In the genomic region with DNA sequence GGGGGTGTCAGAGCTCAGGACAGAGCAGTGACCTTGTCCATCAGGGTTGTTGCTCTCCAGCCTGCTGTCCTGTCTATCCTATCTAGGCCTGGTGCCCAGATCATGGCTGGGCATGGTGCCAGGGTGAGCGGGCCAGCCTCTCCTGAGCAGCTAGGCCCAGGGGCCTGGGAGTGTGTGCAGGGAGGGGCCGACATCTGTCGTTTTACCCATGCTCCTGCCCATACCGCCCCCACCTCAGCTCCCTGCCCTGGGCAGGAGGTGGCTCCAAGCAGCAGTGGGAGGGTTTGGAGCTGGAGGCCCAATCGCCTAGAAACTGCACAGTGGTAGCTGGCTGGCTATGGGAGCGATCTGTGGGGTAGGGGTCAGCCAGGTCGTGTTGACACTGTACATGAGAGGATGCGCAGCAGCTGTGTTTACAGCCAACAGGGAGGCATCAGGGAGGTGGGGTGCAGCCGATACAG, we compare ENCODE assay signal across 10 cellular contexts. TPM values are rescaled to one million over a fixed set of nuclear protein-coding genes. Genes with fewer than 3 reads are reported as not detected.
A peak's percentile ranks its signal among the peaks of the same experiment; 100 is the strongest.
DNase-seq lines count a peak whose midpoint lies in the region; ATAC-seq lines count a peak whose summit lies in the region.
"Had no signal": no experiment of that assay in that cellular context is flagged by ENCODE, and none has a peak within 500 bp of the region (broad histone marks: within the 10 kb centered on the region; RNA-seq: fewer than 3 reads in every experiment).

No MANE protein-coding gene starts in this region.

- intact Hi-C loops in cardiac septum (cut with DNase I) = loop anchor here (10.0 kb wide), 1 partner anchor 158 kb away; no protein-coding TSS in a partner anchor

- H3K27me3 Mint-ChIP-seq in stimulated activated naive CD8-positive, alpha-beta T cell treated with anti-CD3 and anti-CD28 coated beads, Interleukin-15, amount 100 ng/mL, for 72 hours = peaks cover 21% of the 10 kb centered on the region

- H3K4me3 ChIP-seq in skeletal muscle tissue (ENCODE audit: low read length in 3 of 3) = peak overlapping the region in 2 of 3 donors; percentile 29 to 43

- DNase-seq in HUDEP-2 (lab: John Stamatoyannopoulos, UW; ENCODE audit: unreplicated experiment in 76 of 76) (peak in 67 of 76 experiments; percentile 13 to 74 (median 51)), NCI-H774 (lab: John Stamatoyannopoulos, UW) (peak; percentile 92), cardiac septum (ENCODE audit: low spot score) (peak; percentile 93), HK-2 (ENCODE audit: unreplicated experiment) (no peak)
- no peak for DNase-seq in stimulated activated naive CD8-positive, alpha-beta T cell treated with anti-CD3 and anti-CD28 coated beads, Interleukin-15, amount 100 ng/mL, for 72 hours
- DNase-seq: activated naive CD4-positive, alpha-beta T cell had no signal

- H3K27ac ChIP-seq in skeletal muscle tissue (ENCODE audit: low read depth, low read length) = peak overlapping the region; percentile 73

- ATAC-seq in GM21737 (IDR thresholded peaks at IDR 0.05; ENCODE audit: unreplicated experiment) = no peak
- ATAC-seq in GM19395 (IDR thresholded peaks at IDR 0.05; ENCODE audit: unreplicated experiment) = no peak
- no peak for ATAC-seq in stimulated activated naive CD8-positive, alpha-beta T cell treated with anti-CD3 and anti-CD28 coated beads, Interleukin-15, amount 100 ng/mL, for 72 hours
- ATAC-seq: Panc1 had no signal

- H3K9ac ChIP-seq in skeletal muscle tissue (ENCODE audit: low read depth in 1 of 3, low read length in 3 of 3) = peak overlapping the region in 1 of 3 donors; percentile 66

- peaks cover 15 to 30% (median 16%) of the 10 kb centered on the region in 3 donors for H3K4me1 ChIP-seq in skeletal muscle tissue (ENCODE audit: control insufficient read depth in 3 of 3, insufficient read depth in 3 of 3, low read length in 3 of 3)

- H3K9me3 Mint-ChIP-seq in stimulated activated naive CD8-positive, alpha-beta T cell treated with anti-CD3 and anti-CD28 coated beads, Interleukin-15, amount 100 ng/mL, for 72 hours = no peaks in the 10 kb centered on the region

- H3K4me3 Mint-ChIP-seq in stimulated activated naive CD8-positive, alpha-beta T cell treated with anti-CD3 and anti-CD28 coated beads, Interleukin-15, amount 100 ng/mL, for 72 hours = no peak overlapping the region

- no peaks in the 10 kb centered on the region for H3K9me3 ChIP-seq in skeletal muscle tissue (ENCODE audit: control insufficient read depth in 3 of 3, low read length in 3 of 3)

- no peak overlapping the region for H3K27ac Mint-ChIP-seq in stimulated activated naive CD8-positive, alpha-beta T cell treated with anti-CD3 and anti-CD28 coated beads, Interleukin-15, amount 100 ng/mL, for 72 hours

- H3K36me3 ChIP-seq in skeletal muscle tissue (ENCODE audit: control insufficient read depth in 3 of 3, insufficient read depth in 3 of 3, low read length in 3 of 3) = no peaks in the 10 kb centered on the region

- peaks cover 9 to 37% (median 21%) of the 10 kb centered on the region in 3 donors for H3K27me3 ChIP-seq in skeletal muscle tissue (ENCODE audit: control insufficient read depth in 3 of 3, insufficient read depth in 3 of 3, low read length in 3 of 3)

- peaks cover 24% of the 10 kb centered on the region for H3K4me1 Mint-ChIP-seq in stimulated activated naive CD8-positive, alpha-beta T cell treated with anti-CD3 and anti-CD28 coated beads, Interleukin-15, amount 100 ng/mL, for 72 hours

RNA-seq across cellular contexts. Expression of gene INSRR, which starts 6.5 kb away (rescaled TPM):
- total RNA-seq in cardiac septum = 0.24 TPM
- 0.52 TPM for total RNA-seq in skeletal muscle tissue

RNA-seq across cellular contexts. Expression of gene NTRK1, which starts 8.2 kb away (rescaled TPM):
- 1.4 TPM for total RNA-seq in cardiac septum
- total RNA-seq in skeletal muscle tissue = 0.52 TPM

RNA-seq across cellular contexts. Expression of gene SH2D2A, which starts 35.8 kb away (rescaled TPM):
- total RNA-seq in cardiac septum (1.4 TPM), skeletal muscle tissue (not detected)

RNA-seq across cellular contexts. Expression of gene PEAR1, which starts 41.1 kb away (rescaled TPM):
- total RNA-seq in cardiac septum (5.6 TPM), skeletal muscle tissue (4.7 TPM)

Comparison
In these comparisons a context has a peak if more than half of its experiments do, and no peak if none do; other contexts are left out.
1. DNase-seq: peak in HUDEP-2 (67 of 76), NCI-H774 (single experiment) and cardiac septum (single experiment); none in HK-2 (single experiment) and stimulated activated naive CD8-positive, alpha-beta T cell treated with anti-CD3 and anti-CD28 coated beads, Interleukin-15, amount 100 ng/mL, for 72 hours (0 of 2).